Comparison of ENCODE assay signal across 1 cellular context in genomic region chr18:3654442-3655253, GRCh38.
TF ChIP-seq lines count a peak whose summit lies in the region.

No MANE protein-coding gene starts in this region.

TF ChIP-seq in A549, 52 proteins besides CTCF, POLR2A, EP300 and RAD21:
- TF ChIP-seq KDM5A (IDR thresholded peaks at IDR 0.05) = no peak
- TF ChIP-seq PBX3 (IDR thresholded peaks at IDR 0.05) = no peak
- no peak for TF ChIP-seq TP53 (CRISPR knock-in tag; IDR thresholded peaks at IDR 0.05)
- TF ChIP-seq CHD4 (IDR thresholded peaks at IDR 0.05; ENCODE audit: borderline replicate concordance) = no peak
- TF ChIP-seq RFX5 (IDR thresholded peaks at IDR 0.05) = no peak
